ENCODE assay signal across 10 cellular contexts in the genomic region with DNA sequence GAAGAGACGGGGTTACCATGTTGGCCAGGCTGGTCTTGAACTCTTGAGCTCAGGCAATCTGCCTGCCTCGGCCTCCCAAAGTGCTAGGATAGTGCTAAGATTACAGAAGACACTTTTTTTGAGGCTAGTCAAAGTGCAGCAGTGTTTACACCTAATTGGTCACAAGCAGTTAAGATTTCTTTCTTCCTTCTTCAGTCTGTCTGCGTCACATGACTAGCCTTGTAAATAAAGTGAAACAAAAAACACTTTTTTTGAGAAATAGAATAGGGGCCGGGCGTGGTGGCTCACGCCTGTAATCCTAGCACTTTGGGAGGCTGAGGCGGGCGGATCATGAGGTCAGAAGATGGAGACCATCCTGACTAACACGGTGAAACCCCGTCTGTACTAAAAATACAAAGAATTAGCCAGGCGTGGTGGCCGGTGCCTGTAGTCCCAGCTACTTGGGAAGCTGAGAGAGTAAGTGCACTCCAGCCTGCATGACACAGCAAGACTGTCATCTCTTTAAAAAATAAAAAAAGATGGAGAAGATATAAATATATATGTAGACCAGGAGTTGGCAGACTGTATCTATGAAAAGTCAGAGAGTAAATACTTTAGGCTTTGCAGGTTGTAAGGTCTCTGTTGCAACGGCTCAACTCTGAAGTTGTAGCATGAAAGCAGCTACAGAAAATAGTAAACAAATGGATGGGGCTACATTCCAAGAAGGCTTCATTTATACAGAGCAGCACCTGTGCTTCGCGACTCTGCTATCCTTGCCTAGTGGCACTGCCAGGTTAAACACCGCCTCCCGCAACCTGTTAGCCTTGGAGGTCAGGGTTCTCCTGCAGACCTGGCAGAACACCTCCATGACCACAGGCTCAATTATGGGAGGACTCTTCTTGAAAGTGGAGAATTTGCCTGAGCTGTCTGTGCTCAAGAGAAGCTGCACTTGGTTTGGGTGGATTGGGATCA. TPM values are rescaled to one million over a fixed set of nuclear protein-coding genes. Genes with fewer than 3 reads are reported as not detected.
DNase-seq lines count a peak whose midpoint lies in the region; ATAC-seq and TF ChIP-seq lines count a peak whose summit lies in the region.
"Had no signal": no experiment of that assay in that cellular context is flagged by ENCODE, and none has a peak within 500 bp of the region (broad histone marks: within the 10 kb centered on the region; RNA-seq: fewer than 3 reads in every experiment).

No MANE protein-coding gene starts in this region.

- no peak overlapping the region for H3K9ac ChIP-seq in colonic mucosa (ENCODE audit: low read depth in 2 of 2, low read length in 2 of 2)

- peak; percentile 26 for DNase-seq in COR-L47 (lab: John Stamatoyannopoulos, UW)
- peak; percentile 17 for DNase-seq in NCI-H1105 (lab: John Stamatoyannopoulos, UW)
- DNase-seq in colonic mucosa = no peak
- DNase-seq in psoas muscle = no peak
- no peak for DNase-seq in AML-193 (lab: John Stamatoyannopoulos, UW)
- no peak for DNase-seq in iPS-NIHi7 (ENCODE audit: extremely low spot score)
- DNase-seq: activated CD4-positive, CD25-positive, alpha-beta regulatory T cell had no signal

- no peak overlapping the region for H3K4me3 ChIP-seq in colonic mucosa
- no peak overlapping the region for H3K4me3 ChIP-seq in psoas muscle
- H3K4me3 ChIP-seq: tibial artery had no signal

- no peaks in the 10 kb centered on the region for H3K27me3 ChIP-seq in colonic mucosa
- no peaks in the 10 kb centered on the region for H3K27me3 ChIP-seq in psoas muscle (ENCODE audit: insufficient read depth in 3 of 3, low read length in 2 of 3)
- H3K27me3 ChIP-seq: tibial artery had no signal

- TF ChIP-seq CTCF in colonic mucosa (IDR thresholded peaks at IDR 0.05) (no peak), psoas muscle (IDR thresholded peaks at IDR 0.05) (no peak)

- H3K4me1 ChIP-seq in colonic mucosa (peaks cover 6% of the 10 kb centered on the region), psoas muscle (peaks cover 16% of the 10 kb centered on the region)
- H3K4me1 ChIP-seq: tibial artery had no signal

- ATAC-seq in psoas muscle (peak; percentile 38 to 76 (median 48)), HG03139 (IDR thresholded peaks at IDR 0.05; ENCODE audit: unreplicated experiment) (no peak), GM21423 (IDR thresholded peaks at IDR 0.05; ENCODE audit: unreplicated experiment) (no peak)

- no peaks in the 10 kb centered on the region for H3K36me3 ChIP-seq in colonic mucosa
- H3K36me3 ChIP-seq in psoas muscle (ENCODE audit: insufficient read depth in 1 of 2, low read depth in 1 of 2) = peaks cover under 1 to 63% of the 10 kb centered on the region in 2 donors

- WGBS in psoas muscle, 3 donors = 62 to 76% (median 73%) methylated on average over 16 to 17 of the region's 17 CpGs

- intact Hi-C loops in colonic mucosa (cut with DNase I) = no loop called here
- intact Hi-C loops in psoas muscle (cut with DNase I) = no loop called here

- H3K9me3 ChIP-seq in colonic mucosa (no peaks in the 10 kb centered on the region), psoas muscle (no peaks in the 10 kb centered on the region)
- H3K9me3 ChIP-seq: tibial artery had no signal

- H3K27ac ChIP-seq in colonic mucosa (peak overlapping the region; percentile 36), psoas muscle (peak overlapping the region; percentile 58)
- H3K27ac ChIP-seq: tibial artery had no signal

RNA-seq across cellular contexts. Expression of a gene that starts 55.8 kb away (rescaled TPM):
- total RNA-seq in colonic mucosa (10 to 100 TPM; 34.1 to 55.9 TPM), psoas muscle (10 to 100 TPM; 36.6 to 48.2 (median 42.5) TPM)
- polyA plus RNA-seq in psoas muscle = 10 to 100 TPM; 31.6 to 43.7 (median 32.1) TPM

Comparison
In these comparisons a context has a peak if more than half of its experiments do, and no peak if none do; other contexts are left out.
1. DNase-seq: peak in COR-L47 (single experiment) and NCI-H1105 (single experiment); none in colonic mucosa (single experiment), psoas muscle (0 of 2), AML-193 (0 of 2) and iPS-NIHi7 (single experiment).
2. ATAC-seq: peak in psoas muscle (4 of 4); none in HG03139 (single experiment) and GM21423 (single experiment).